31 cellular contexts compared by ENCODE assay signal in the genomic region with DNA sequence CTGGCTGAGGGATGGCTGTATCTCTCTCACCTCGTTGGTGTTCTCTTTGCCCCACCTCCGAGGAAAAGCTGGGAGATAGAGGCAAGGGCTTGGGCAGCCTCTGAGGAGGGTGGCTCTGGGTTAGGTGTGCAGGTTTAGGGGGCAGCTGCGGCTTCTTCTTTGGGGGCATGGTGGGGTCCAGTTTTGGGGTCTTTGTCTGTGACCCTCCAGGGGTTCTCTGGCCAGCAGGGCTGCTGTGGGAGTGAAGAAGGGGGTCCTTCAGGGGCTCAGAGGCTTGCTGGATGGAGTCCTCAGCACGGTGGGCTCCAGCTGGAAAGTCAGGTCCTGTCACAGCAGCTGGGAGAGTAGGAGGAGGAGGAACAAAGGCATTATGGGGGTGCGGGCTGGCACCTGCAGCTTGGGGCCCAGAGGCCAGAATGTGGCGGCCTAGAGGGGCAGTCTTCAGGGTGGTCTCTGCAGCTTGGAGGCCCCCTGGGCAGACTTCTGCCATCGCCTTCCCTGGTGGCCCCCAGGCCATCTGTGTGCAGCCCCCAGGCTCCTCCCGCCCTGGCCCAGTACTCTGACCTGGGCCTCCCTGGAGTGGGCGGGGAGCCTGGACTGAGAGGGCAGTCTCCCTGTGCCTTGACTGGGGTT. TPM values are rescaled to one million over a fixed set of nuclear protein-coding genes. Genes with fewer than 3 reads are reported as not detected.
"Had no signal": no experiment of that assay in that cellular context is flagged by ENCODE, and none has a peak within 500 bp of the region (broad histone marks: within the 10 kb centered on the region; RNA-seq: fewer than 3 reads in every experiment).

No MANE protein-coding gene starts in this region.

- H3K27ac Mint-ChIP-seq: activated CD8-positive, alpha-beta T cell treated with anti-CD3 and anti-CD28 coated beads for 36 hours; activated naive CD4-positive, alpha-beta T cell treated with anti-CD3 and anti-CD28 coated beads, Interleukin-2, amount 10 ng/mL, durations not matched to agents 7 days and 5 days; activated naive CD8-positive, alpha-beta T cell treated with anti-CD3 and anti-CD28 coated beads, Interleukin-2, amount 10 ng/mL, durations not matched to agents 7 days and 5 days; activated T-helper 1 cell treated with anti-CD3 and anti-CD28 coated beads, Interleukin-12 subunit alpha, Interleukin-12 subunit beta, Interleukin-2, Interleukin-4 antibody, amounts not matched to agents 30 ng/mL and 10 ng/mL and 1 ng/mL, durations not matched to agents 14 hours and 24 hours and 36 hours; endodermal cell; nephron progenitor cell; stimulated activated naive CD8-positive, alpha-beta T cell treated with anti-CD3 and anti-CD28 coated beads, Interleukin-15, Interleukin-2, amounts not matched to agents 100 ng/mL and 50 ng/mL, for 24 hours; T-helper 1 cell treated with Interleukin-12 subunit alpha and Interleukin-12 subunit beta and Interleukin-4 antibody, amounts not matched to agents 30 μg/mL and 1 μg/mL, for 36 hours; type B pancreatic cell had no signal

- H3K27ac ChIP-seq: ascending aorta, brain microvascular endothelial cell, left lung, parathyroid adenoma, spleen, uterus had no signal

- H3K36me3 Mint-ChIP-seq: activated naive CD4-positive, alpha-beta T cell treated with anti-CD3 and anti-CD28 coated beads, Interleukin-2, amount 10 ng/mL, durations not matched to agents 7 days and 5 days; activated naive CD8-positive, alpha-beta T cell treated with anti-CD3 and anti-CD28 coated beads, Interleukin-2, amount 10 ng/mL, durations not matched to agents 7 days and 5 days; type B pancreatic cell had no signal

- H3K4me3 ChIP-seq: ascending aorta, left lung, right atrium auricular region, spleen, uterus had no signal

- H3K79me2 ChIP-seq: parathyroid adenoma had no signal

- H3K4me1 ChIP-seq: uterus had no signal

- DNase-seq: activated CD4-positive, alpha-beta T cell treated with anti-CD3 and anti-CD28 coated beads, Interleukin-2, amount 50 U/mL, for 1 hour; activated CD4-positive, CD25-positive, alpha-beta regulatory T cell treated with anti-CD3 and anti-CD28 coated beads, Interleukin-2, amount 50 U/mL, for 72 hours; activated CD8-positive, alpha-beta T cell treated with anti-CD3 and anti-CD28 coated beads for 36 hours; activated gamma-delta T cell; activated naive CD4-positive, alpha-beta T cell treated with anti-CD3 and anti-CD28 coated beads, Interleukin-2, amount 10 ng/mL, durations not matched to agents 7 days and 5 days; activated naive CD8-positive, alpha-beta T cell treated with anti-CD3 and anti-CD28 coated beads, Interleukin-2, amount 10 ng/mL, durations not matched to agents 7 days and 5 days; activated T-cell treated with anti-CD3 and anti-CD28 coated beads, Interleukin-2, amount 50 U/mL, for 1 hour; brain microvascular endothelial cell; caudate nucleus; endodermal cell; foreskin fibroblast; left lung; mammary epithelial cell; nephron progenitor cell; nucleus accumbens; SK-N-SH; spleen; substantia nigra; SW 1271; T1000; uterus had no signal

- ATAC-seq: activated CD8-positive, alpha-beta T cell treated with anti-CD3 and anti-CD28 coated beads for 36 hours; esophagus mucosa; left lung had no signal

- H3K9me3 ChIP-seq: ascending aorta, left lung, right atrium auricular region, SK-N-SH, spleen, uterus had no signal

- H3K9me3 Mint-ChIP-seq: activated CD8-positive, alpha-beta T cell treated with anti-CD3 and anti-CD28 coated beads for 36 hours; activated naive CD4-positive, alpha-beta T cell treated with anti-CD3 and anti-CD28 coated beads, Interleukin-2, amount 10 ng/mL, durations not matched to agents 7 days and 5 days; activated naive CD8-positive, alpha-beta T cell treated with anti-CD3 and anti-CD28 coated beads, Interleukin-2, amount 10 ng/mL, durations not matched to agents 7 days and 5 days; activated T-helper 1 cell treated with anti-CD3 and anti-CD28 coated beads, Interleukin-12 subunit alpha, Interleukin-12 subunit beta, Interleukin-2, Interleukin-4 antibody, amounts not matched to agents 30 ng/mL and 10 ng/mL and 1 ng/mL, durations not matched to agents 14 hours and 24 hours and 36 hours; dendritic cell treated with granulocyte-macrophage colony-stimulating factor and Interleukin-4, amounts not matched to agents 40 ng/mL and 50 ng/mL, for 4 days; endodermal cell; nephron progenitor cell; stimulated activated naive CD8-positive, alpha-beta T cell treated with anti-CD3 and anti-CD28 coated beads, Interleukin-15, Interleukin-2, amounts not matched to agents 100 ng/mL and 50 ng/mL, for 24 hours; T-helper 1 cell treated with Interleukin-12 subunit alpha and Interleukin-12 subunit beta and Interleukin-4 antibody, amounts not matched to agents 30 μg/mL and 1 μg/mL, for 36 hours; type B pancreatic cell had no signal

- H3K27me3 ChIP-seq: ascending aorta, brain microvascular endothelial cell, left lung, right atrium auricular region, uterus had no signal

- H2AFZ ChIP-seq: parathyroid adenoma had no signal

- H3K9ac ChIP-seq: parathyroid adenoma, SK-N-SH had no signal

- H3K36me3 ChIP-seq: ascending aorta, brain microvascular endothelial cell, left lung, spleen, uterus had no signal

- H3K4me3 Mint-ChIP-seq: activated CD8-positive, alpha-beta T cell treated with anti-CD3 and anti-CD28 coated beads for 36 hours; activated naive CD4-positive, alpha-beta T cell treated with anti-CD3 and anti-CD28 coated beads, Interleukin-2, amount 10 ng/mL, durations not matched to agents 7 days and 5 days; activated naive CD8-positive, alpha-beta T cell treated with anti-CD3 and anti-CD28 coated beads, Interleukin-2, amount 10 ng/mL, durations not matched to agents 7 days and 5 days; activated T-helper 1 cell treated with anti-CD3 and anti-CD28 coated beads, Interleukin-12 subunit alpha, Interleukin-12 subunit beta, Interleukin-2, Interleukin-4 antibody, amounts not matched to agents 30 ng/mL and 10 ng/mL and 1 ng/mL, durations not matched to agents 14 hours and 24 hours and 36 hours; dendritic cell treated with granulocyte-macrophage colony-stimulating factor and Interleukin-4, amounts not matched to agents 40 ng/mL and 50 ng/mL, for 4 days; endodermal cell; nephron progenitor cell; stimulated activated naive CD8-positive, alpha-beta T cell treated with anti-CD3 and anti-CD28 coated beads, Interleukin-15, Interleukin-2, amounts not matched to agents 100 ng/mL and 50 ng/mL, for 24 hours; T-helper 1 cell treated with Interleukin-12 subunit alpha and Interleukin-12 subunit beta and Interleukin-4 antibody, amounts not matched to agents 30 μg/mL and 1 μg/mL, for 36 hours; type B pancreatic cell had no signal

- H3K4me2 ChIP-seq: SK-N-SH had no signal

- H3K27me3 Mint-ChIP-seq: activated CD8-positive, alpha-beta T cell treated with anti-CD3 and anti-CD28 coated beads for 36 hours; activated naive CD8-positive, alpha-beta T cell treated with anti-CD3 and anti-CD28 coated beads, Interleukin-2, amount 10 ng/mL, durations not matched to agents 7 days and 5 days; stimulated activated naive CD8-positive, alpha-beta T cell treated with anti-CD3 and anti-CD28 coated beads, Interleukin-15, Interleukin-2, amounts not matched to agents 100 ng/mL and 50 ng/mL, for 24 hours had no signal

RNA-seq across cellular contexts. Expression of a gene that starts 7.0 kb away (rescaled TPM):
- total RNA-seq: activated naive CD8-positive, alpha-beta T cell treated with anti-CD3 and anti-CD28 coated beads, Interleukin-2, amount 10 ng/mL, durations not matched to agents 7 days and 5 days; ascending aorta; endodermal cell; esophagus mucosa; mammary epithelial cell; pulmonary artery endothelial cell had no signal
